In the genomic region with DNA sequence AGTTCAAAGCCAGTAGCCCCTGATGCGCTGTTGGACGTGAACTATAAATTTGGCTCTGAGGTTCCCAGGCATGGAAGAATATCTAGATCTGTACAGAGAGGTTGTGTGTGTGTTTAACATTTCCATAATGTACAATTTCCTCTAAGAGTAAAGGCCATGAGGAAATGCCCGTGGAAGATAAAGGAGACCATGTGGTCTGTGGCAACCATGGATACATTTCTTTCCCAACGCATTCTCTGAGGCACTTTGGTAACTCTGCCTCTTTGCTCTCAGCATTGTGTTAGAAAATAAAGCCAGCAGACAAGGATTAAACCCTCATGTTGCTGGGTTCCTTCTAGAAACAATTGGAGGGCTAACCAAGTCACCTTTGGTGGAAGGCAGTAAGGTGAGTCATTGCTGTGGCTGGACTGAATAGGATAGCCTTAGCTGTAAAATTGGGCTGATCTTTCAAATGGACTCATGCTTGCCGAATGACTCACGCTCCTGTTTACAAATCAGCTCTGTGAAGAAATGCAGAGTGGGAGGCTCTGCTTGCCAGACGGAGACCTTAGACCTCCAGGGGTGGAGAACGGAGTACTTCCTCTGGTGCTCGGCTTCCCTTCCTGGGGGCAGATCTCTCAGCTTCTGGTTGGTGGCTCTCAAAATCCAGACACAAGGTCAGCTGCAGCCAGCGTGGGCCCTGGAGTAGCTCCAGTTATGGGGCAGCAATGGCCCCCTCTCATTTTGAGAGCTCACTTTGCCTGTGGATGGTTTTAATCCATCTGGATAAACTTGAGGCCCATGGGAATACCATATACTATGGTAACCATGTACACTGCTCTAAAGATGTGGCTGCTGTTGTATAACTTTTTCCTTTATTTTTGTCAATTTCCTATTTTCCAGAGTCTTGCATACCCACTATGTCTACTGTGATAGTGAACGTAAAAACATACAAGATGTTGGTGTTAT, we compare ENCODE assay signal across 8 cellular contexts.
A peak's percentile ranks its signal among the peaks of the same experiment; 100 is the strongest.
DNase-seq lines count a peak whose midpoint lies in the region; ATAC-seq, FAIRE-seq and TF ChIP-seq lines count a peak whose summit lies in the region.

No MANE protein-coding gene starts in this region.

- H3K4me1 ChIP-seq in mucosa of rectum (ENCODE audit: control insufficient read depth in 2 of 2, insufficient read depth in 2 of 2, low read length in 2 of 2) = peaks cover 37 to 65% of the 10 kb centered on the region in 2 donors

- H3K4me3 Mint-ChIP-seq in T-helper 17 cell = no peak overlapping the region

- H3K27me3 ChIP-seq in BJ (ENCODE audit: control insufficient read depth, insufficient read depth, low read length) (no peaks in the 10 kb centered on the region), mucosa of rectum (ENCODE audit: control insufficient read depth in 2 of 2, insufficient read depth in 2 of 2, low read length in 2 of 2) (no peaks in the 10 kb centered on the region)

- peaks cover 2% of the 10 kb centered on the region for H3K4me1 Mint-ChIP-seq in T-helper 17 cell

- no peaks in the 10 kb centered on the region for H3K27me3 Mint-ChIP-seq in T-helper 17 cell

- H3K36me3 ChIP-seq in BJ (ENCODE audit: control insufficient read depth, insufficient read depth, low read length) = peaks cover 6% of the 10 kb centered on the region
- H3K36me3 ChIP-seq in mucosa of rectum (ENCODE audit: control insufficient read depth in 2 of 2, insufficient read depth in 2 of 2, low read length in 2 of 2) = peaks cover 4 to 5% of the 10 kb centered on the region in 2 donors

- no peaks in the 10 kb centered on the region for H3K36me3 Mint-ChIP-seq in T-helper 17 cell (ENCODE audit: low read depth)

- peak overlapping the region; percentile 67 to 77 for H3K27ac ChIP-seq in mucosa of rectum (ENCODE audit: low read depth in 2 of 2, low read length in 2 of 2)

- TF ChIP-seq CTCF in BJ (IDR thresholded peaks at IDR 0.05; ENCODE audit: insufficient read depth, low read depth, low read length) = no peak

- H3K9me3 ChIP-seq in mucosa of rectum (ENCODE audit: control insufficient read depth in 2 of 2, low read length in 2 of 2) (no peaks in the 10 kb centered on the region), T-helper 17 cell (ENCODE audit: control insufficient read depth, low read length, poor library complexity, severe bottlenecking) (no peaks in the 10 kb centered on the region)

- no peak overlapping the region for H3K27ac Mint-ChIP-seq in T-helper 17 cell

- ATAC-seq in HG02678 (IDR thresholded peaks at IDR 0.05; ENCODE audit: unreplicated experiment) = no peak
- no peak for ATAC-seq in T-helper 17 cell

- DNase-seq in BJ (ENCODE audit: low read depth) (peak; percentile 98), NOMO-1 treated with dmso at 0.1 percent for 144 hours (lab: John Stamatoyannopoulos, UW; ENCODE audit: unreplicated experiment) (peak; percentile 9), NCI-H1694 (lab: John Stamatoyannopoulos, UW) (no peak), T-helper 17 cell (no peak), activated T-cell treated with anti-CD3 and anti-CD28 coated beads for 4 hours (no peak)

- CTCF ChIA-PET in BJ (lab: Yijun Ruan, JAX) = interaction anchor here (0.5 to 2.4 kb wide), 4 partner anchors 12 to 275 kb away, joined by 3 to 8 read pairs (median 4); no protein-coding TSS in a partner anchor

- POLR2A ChIA-PET in BJ (lab: Charles Lee) = interaction anchor here (0.6 kb wide), 1 partner anchor 445 kb away, joined by 20 read pairs; no protein-coding TSS in a partner anchor

- FAIRE-seq in endometrium (lab: Jason Lieb, UNC) = peak; percentile 87

- H3K9ac ChIP-seq in mucosa of rectum (ENCODE audit: low read depth in 1 of 2, low read length in 2 of 2) = peak overlapping the region in 1 of 2 donors; percentile 28

- no peak overlapping the region for H3K4me3 ChIP-seq in BJ (ENCODE audit: low read depth, low read length)
- no peak overlapping the region for H3K4me3 ChIP-seq in mucosa of rectum (ENCODE audit: low read length in 2 of 2)

Comparison
In these comparisons a context has a peak if more than half of its experiments do, and no peak if none do; other contexts are left out.
1. DNase-seq: peak in BJ (single experiment) and NOMO-1 treated with dmso at 0.1 percent for 144 hours (single experiment); none in NCI-H1694 (single experiment), T-helper 17 cell (0 of 3) and activated T-cell treated with anti-CD3 and anti-CD28 coated beads for 4 hours (single experiment).